ENCODE assay signal across 1 cellular context in the genomic region with DNA sequence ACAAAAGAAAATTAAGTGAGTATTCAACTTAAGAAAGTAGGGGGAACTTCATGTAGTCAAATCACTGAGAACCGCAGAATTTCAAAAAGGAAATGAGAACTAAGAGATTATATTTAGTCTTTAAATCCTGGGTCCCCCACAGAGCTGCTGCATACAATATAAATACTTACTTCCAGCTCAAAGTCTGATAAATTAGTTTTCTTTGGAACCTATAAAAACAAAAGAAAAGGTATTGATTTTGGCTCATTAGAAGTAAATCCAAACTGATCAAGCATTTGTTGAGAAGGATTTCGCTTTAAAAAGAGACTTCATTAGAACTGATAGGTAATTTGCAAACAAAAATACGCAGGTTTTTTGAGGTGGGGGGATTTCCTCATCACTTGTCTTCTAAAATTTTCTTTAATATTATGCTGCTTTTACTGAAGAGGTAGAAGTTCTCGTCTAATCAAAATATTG.
A peak's percentile ranks its signal among the peaks of the same experiment; 100 is the strongest.
TF ChIP-seq lines count a peak whose summit lies in the region.

No MANE protein-coding gene starts in this region.

TF ChIP-seq in GM12878, 131 proteins besides CTCF, POLR2A, EP300 and RAD21 (continued from another document and continues in another):
- TF ChIP-seq, protein P1, sequence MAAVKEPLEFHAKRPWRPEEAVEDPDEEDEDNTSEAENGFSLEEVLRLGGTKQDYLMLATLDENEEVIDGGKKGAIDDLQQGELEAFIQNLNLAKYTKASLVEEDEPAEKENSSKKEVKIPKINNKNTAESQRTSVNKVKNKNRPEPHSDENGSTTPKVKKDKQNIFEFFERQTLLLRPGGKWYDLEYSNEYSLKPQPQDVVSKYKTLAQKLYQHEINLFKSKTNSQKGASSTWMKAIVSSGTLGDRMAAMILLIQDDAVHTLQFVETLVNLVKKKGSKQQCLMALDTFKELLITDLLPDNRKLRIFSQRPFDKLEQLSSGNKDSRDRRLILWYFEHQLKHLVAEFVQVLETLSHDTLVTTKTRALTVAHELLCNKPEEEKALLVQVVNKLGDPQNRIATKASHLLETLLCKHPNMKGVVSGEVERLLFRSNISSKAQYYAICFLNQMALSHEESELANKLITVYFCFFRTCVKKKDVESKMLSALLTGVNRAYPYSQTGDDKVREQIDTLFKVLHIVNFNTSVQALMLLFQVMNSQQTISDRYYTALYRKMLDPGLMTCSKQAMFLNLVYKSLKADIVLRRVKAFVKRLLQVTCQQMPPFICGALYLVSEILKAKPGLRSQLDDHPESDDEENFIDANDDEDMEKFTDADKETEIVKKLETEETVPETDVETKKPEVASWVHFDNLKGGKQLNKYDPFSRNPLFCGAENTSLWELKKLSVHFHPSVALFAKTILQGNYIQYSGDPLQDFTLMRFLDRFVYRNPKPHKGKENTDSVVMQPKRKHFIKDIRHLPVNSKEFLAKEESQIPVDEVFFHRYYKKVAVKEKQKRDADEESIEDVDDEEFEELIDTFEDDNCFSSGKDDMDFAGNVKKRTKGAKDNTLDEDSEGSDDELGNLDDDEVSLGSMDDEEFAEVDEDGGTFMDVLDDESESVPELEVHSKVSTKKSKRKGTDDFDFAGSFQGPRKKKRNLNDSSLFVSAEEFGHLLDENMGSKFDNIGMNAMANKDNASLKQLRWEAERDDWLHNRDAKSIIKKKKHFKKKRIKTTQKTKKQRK (IDR thresholded peaks at IDR 0.05; ENCODE audit: low read depth, low read length) = no peak
- TF ChIP-seq SMARCA5 (IDR thresholded peaks at IDR 0.05) (no peak), SP1 (IDR thresholded peaks at IDR 0.05; ENCODE audit: low read depth, low read length) (peak; percentile 42), ZNF217 (IDR thresholded peaks at IDR 0.05) (0 out of 2 replicates have a peak, but pooled peaks have one; percentile 28), POU2F2 (IDR thresholded peaks at IDR 0.05; ENCODE audit: borderline replicate concordance, low read depth, low read length) (0 out of 3 replicates have a peak, but pooled peaks have one; percentile 12), ZNF207 (IDR thresholded peaks at IDR 0.05; ENCODE audit: borderline replicate concordance) (no peak), CBFB (IDR thresholded peaks at IDR 0.05; ENCODE audit: low read depth) (0 out of 2 replicates have a peak, but pooled peaks have one; percentile 40), POLR2AphosphoS5 (IDR thresholded peaks at IDR 0.05; ENCODE audit: low read length) (no peak), HDAC2 (IDR thresholded peaks at IDR 0.05) (0 out of 2 replicates have a peak, but pooled peaks have one; percentile 58), ZNF24 (IDR thresholded peaks at IDR 0.05) (no peak), SREBF2 (IDR thresholded peaks at IDR 0.05; ENCODE audit: low read length) (no peak), ZNF622 (IDR thresholded peaks at IDR 0.05) (no peak), NFIC (IDR thresholded peaks at IDR 0.05; ENCODE audit: low read depth, low read length) (peak; percentile 94), PAX5 (IDR thresholded peaks at IDR 0.05; ENCODE audit: borderline replicate concordance, low read depth, low read length) (no peak), KLF5 (IDR thresholded peaks at IDR 0.05; ENCODE audit: partially characterized antibody) (no peak), TAF1 (IDR thresholded peaks at IDR 0.05; ENCODE audit: borderline replicate concordance, low read depth, low read length) (no peak), NR2F1 (conservative IDR thresholded peaks at IDR 0.05) (no peak), MYB (IDR thresholded peaks at IDR 0.05; ENCODE audit: borderline replicate concordance, low read depth, low read length) (0 out of 2 replicates have a peak, but pooled peaks have one; percentile 9), STAT1 (conservative IDR thresholded peaks at IDR 0.05) (no peak), MXI1 (IDR thresholded peaks at IDR 0.05; ENCODE audit: low read depth, low read length) (0 out of 2 replicates have a peak, but pooled peaks have one; percentile 36), CEBPB (IDR thresholded peaks at IDR 0.05; ENCODE audit: borderline replicate concordance in 1 of 2, low read depth in 2 of 2, low read length in 2 of 2) (no peak), MEF2B (IDR thresholded peaks at IDR 0.05; ENCODE audit: partially characterized antibody, poor library complexity, severe bottlenecking) (peak; percentile 63), BHLHE40 (IDR thresholded peaks at IDR 0.05; ENCODE audit: borderline replicate concordance in 1 of 2, low read depth in 2 of 2, low read length in 1 of 2) (peak in 1 of 2 experiments; percentile 54; a peak in 1 of 4 replicates), POLR2AphosphoS2 (IDR thresholded peaks at IDR 0.05; ENCODE audit: low read depth, low read length) (no peak), PML (IDR thresholded peaks at IDR 0.05; ENCODE audit: low read length) (no peak), JUNB (IDR thresholded peaks at IDR 0.05) (peak; percentile 77), ASH2L (IDR thresholded peaks at IDR 0.05; ENCODE audit: borderline replicate concordance, low read depth) (peak; percentile 76), TBL1XR1 (IDR thresholded peaks at IDR 0.05; ENCODE audit: low read depth, low read length) (peak; percentile 83; the same call in 1 of the 2 replicates), CREB1 (IDR thresholded peaks at IDR 0.05; ENCODE audit: low read depth) (no peak)
- TF ChIP-seq, protein P2, sequence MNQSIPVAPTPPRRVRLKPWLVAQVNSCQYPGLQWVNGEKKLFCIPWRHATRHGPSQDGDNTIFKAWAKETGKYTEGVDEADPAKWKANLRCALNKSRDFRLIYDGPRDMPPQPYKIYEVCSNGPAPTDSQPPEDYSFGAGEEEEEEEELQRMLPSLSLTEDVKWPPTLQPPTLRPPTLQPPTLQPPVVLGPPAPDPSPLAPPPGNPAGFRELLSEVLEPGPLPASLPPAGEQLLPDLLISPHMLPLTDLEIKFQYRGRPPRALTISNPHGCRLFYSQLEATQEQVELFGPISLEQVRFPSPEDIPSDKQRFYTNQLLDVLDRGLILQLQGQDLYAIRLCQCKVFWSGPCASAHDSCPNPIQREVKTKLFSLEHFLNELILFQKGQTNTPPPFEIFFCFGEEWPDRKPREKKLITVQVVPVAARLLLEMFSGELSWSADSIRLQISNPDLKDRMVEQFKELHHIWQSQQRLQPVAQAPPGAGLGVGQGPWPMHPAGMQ (IDR thresholded peaks at IDR 0.05; ENCODE audit: borderline replicate concordance) = no peak
- TF ChIP-seq, protein P3, sequence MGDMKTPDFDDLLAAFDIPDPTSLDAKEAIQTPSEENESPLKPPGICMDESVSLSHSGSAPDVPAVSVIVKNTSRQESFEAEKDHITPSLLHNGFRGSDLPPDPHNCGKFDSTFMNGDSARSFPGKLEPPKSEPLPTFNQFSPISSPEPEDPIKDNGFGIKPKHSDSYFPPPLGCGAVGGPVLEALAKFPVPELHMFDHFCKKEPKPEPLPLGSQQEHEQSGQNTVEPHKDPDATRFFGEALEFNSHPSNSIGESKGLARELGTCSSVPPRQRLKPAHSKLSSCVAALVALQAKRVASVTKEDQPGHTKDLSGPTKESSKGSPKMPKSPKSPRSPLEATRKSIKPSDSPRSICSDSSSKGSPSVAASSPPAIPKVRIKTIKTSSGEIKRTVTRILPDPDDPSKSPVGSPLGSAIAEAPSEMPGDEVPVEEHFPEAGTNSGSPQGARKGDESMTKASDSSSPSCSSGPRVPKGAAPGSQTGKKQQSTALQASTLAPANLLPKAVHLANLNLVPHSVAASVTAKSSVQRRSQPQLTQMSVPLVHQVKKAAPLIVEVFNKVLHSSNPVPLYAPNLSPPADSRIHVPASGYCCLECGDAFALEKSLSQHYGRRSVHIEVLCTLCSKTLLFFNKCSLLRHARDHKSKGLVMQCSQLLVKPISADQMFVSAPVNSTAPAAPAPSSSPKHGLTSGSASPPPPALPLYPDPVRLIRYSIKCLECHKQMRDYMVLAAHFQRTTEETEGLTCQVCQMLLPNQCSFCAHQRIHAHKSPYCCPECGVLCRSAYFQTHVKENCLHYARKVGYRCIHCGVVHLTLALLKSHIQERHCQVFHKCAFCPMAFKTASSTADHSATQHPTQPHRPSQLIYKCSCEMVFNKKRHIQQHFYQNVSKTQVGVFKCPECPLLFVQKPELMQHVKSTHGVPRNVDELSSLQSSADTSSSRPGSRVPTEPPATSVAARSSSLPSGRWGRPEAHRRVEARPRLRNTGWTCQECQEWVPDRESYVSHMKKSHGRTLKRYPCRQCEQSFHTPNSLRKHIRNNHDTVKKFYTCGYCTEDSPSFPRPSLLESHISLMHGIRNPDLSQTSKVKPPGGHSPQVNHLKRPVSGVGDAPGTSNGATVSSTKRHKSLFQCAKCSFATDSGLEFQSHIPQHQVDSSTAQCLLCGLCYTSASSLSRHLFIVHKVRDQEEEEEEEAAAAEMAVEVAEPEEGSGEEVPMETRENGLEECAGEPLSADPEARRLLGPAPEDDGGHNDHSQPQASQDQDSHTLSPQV (IDR thresholded peaks at IDR 0.05) = no peak
- TF ChIP-seq, protein P4, sequence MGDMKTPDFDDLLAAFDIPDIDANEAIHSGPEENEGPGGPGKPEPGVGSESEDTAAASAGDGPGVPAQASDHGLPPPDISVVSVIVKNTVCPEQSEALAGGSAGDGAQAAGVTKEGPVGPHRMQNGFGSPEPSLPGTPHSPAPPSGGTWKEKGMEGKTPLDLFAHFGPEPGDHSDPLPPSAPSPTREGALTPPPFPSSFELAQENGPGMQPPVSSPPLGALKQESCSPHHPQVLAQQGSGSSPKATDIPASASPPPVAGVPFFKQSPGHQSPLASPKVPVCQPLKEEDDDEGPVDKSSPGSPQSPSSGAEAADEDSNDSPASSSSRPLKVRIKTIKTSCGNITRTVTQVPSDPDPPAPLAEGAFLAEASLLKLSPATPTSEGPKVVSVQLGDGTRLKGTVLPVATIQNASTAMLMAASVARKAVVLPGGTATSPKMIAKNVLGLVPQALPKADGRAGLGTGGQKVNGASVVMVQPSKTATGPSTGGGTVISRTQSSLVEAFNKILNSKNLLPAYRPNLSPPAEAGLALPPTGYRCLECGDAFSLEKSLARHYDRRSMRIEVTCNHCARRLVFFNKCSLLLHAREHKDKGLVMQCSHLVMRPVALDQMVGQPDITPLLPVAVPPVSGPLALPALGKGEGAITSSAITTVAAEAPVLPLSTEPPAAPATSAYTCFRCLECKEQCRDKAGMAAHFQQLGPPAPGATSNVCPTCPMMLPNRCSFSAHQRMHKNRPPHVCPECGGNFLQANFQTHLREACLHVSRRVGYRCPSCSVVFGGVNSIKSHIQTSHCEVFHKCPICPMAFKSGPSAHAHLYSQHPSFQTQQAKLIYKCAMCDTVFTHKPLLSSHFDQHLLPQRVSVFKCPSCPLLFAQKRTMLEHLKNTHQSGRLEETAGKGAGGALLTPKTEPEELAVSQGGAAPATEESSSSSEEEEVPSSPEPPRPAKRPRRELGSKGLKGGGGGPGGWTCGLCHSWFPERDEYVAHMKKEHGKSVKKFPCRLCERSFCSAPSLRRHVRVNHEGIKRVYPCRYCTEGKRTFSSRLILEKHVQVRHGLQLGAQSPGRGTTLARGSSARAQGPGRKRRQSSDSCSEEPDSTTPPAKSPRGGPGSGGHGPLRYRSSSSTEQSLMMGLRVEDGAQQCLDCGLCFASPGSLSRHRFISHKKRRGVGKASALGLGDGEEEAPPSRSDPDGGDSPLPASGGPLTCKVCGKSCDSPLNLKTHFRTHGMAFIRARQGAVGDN (IDR thresholded peaks at IDR 0.05) = no peak
- TF ChIP-seq, protein P5, sequence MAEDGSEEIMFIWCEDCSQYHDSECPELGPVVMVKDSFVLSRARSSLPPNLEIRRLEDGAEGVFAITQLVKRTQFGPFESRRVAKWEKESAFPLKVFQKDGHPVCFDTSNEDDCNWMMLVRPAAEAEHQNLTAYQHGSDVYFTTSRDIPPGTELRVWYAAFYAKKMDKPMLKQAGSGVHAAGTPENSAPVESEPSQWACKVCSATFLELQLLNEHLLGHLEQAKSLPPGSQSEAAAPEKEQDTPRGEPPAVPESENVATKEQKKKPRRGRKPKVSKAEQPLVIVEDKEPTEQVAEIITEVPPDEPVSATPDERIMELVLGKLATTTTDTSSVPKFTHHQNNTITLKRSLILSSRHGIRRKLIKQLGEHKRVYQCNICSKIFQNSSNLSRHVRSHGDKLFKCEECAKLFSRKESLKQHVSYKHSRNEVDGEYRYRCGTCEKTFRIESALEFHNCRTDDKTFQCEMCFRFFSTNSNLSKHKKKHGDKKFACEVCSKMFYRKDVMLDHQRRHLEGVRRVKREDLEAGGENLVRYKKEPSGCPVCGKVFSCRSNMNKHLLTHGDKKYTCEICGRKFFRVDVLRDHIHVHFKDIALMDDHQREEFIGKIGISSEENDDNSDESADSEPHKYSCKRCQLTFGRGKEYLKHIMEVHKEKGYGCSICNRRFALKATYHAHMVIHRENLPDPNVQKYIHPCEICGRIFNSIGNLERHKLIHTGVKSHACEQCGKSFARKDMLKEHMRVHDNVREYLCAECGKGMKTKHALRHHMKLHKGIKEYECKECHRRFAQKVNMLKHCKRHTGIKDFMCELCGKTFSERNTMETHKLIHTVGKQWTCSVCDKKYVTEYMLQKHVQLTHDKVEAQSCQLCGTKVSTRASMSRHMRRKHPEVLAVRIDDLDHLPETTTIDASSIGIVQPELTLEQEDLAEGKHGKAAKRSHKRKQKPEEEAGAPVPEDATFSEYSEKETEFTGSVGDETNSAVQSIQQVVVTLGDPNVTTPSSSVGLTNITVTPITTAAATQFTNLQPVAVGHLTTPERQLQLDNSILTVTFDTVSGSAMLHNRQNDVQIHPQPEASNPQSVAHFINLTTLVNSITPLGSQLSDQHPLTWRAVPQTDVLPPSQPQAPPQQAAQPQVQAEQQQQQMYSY (CRISPR knock-in tag; IDR thresholded peaks at IDR 0.05) = no peak
- TF ChIP-seq, protein P6, sequence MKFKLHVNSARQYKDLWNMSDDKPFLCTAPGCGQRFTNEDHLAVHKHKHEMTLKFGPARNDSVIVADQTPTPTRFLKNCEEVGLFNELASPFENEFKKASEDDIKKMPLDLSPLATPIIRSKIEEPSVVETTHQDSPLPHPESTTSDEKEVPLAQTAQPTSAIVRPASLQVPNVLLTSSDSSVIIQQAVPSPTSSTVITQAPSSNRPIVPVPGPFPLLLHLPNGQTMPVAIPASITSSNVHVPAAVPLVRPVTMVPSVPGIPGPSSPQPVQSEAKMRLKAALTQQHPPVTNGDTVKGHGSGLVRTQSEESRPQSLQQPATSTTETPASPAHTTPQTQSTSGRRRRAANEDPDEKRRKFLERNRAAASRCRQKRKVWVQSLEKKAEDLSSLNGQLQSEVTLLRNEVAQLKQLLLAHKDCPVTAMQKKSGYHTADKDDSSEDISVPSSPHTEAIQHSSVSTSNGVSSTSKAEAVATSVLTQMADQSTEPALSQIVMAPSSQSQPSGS (IDR thresholded peaks at IDR 0.05; ENCODE audit: low read length) = peak; percentile 57
- TF ChIP-seq, protein P7, sequence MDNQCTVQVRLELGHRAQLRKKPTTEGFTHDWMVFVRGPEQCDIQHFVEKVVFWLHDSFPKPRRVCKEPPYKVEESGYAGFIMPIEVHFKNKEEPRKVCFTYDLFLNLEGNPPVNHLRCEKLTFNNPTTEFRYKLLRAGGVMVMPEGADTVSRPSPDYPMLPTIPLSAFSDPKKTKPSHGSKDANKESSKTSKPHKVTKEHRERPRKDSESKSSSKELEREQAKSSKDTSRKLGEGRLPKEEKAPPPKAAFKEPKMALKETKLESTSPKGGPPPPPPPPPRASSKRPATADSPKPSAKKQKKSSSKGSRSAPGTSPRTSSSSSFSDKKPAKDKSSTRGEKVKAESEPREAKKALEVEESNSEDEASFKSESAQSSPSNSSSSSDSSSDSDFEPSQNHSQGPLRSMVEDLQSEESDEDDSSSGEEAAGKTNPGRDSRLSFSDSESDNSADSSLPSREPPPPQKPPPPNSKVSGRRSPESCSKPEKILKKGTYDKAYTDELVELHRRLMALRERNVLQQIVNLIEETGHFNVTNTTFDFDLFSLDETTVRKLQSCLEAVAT (IDR thresholded peaks at IDR 0.05) = no peak
